Comparison of ENCODE assay signal across 37 cellular contexts in genomic region chr19:51589511-51589910, GRCh38. TPM values are rescaled to one million over a fixed set of nuclear protein-coding genes. Genes with fewer than 3 reads are reported as not detected.
"Had no signal": no experiment of that assay in that cellular context is flagged by ENCODE, and none has a peak within 500 bp of the region (broad histone marks: within the 10 kb centered on the region; RNA-seq: fewer than 3 reads in every experiment).

No MANE protein-coding gene starts in this region.

- H3K27me3 ChIP-seq: adrenal gland, ascending aorta, body of pancreas, brain microvascular endothelial cell, breast epithelium, cardiac muscle cell had no signal

- H3K4me3 ChIP-seq: adrenal gland, ascending aorta, body of pancreas, breast epithelium, cardiac muscle cell had no signal

- DNase-seq: activated effector memory CD4-positive, alpha-beta T cell treated with anti-CD3 and anti-CD28 coated beads, Interleukin-2, amount 50 U/mL, for 16 hours; activated effector memory CD4-positive, alpha-beta T cell treated with Interleukin-2 at 50 U/mL for 16 hours; activated gamma-delta T cell; activated gamma-delta T cell treated with Interleukin-2 at 50 U/mL for 16 hours; activated naive CD4-positive, alpha-beta T cell; activated naive CD4-positive, alpha-beta T cell treated with anti-CD3 and anti-CD28 coated beads for 36 hours; activated naive CD4-positive, alpha-beta T cell treated with anti-CD3 and anti-CD28 coated beads, Interleukin-2, amount 10 ng/mL, durations not matched to agents 7 days and 5 days; activated naive CD4-positive, alpha-beta T cell treated with anti-CD3 and anti-CD28 coated beads, Interleukin-2, amount 50 U/mL, for 16 hours; activated naive CD4-positive, alpha-beta T cell treated with Interleukin-2 at 50 U/mL for 16 hours; activated naive CD8-positive, alpha-beta T cell treated with anti-CD3 and anti-CD28 coated beads for 36 hours; activated naive CD8-positive, alpha-beta T cell treated with anti-CD3 and anti-CD28 coated beads, Interleukin-2, amount 10 ng/mL, durations not matched to agents 7 days and 5 days; activated naive CD8-positive, alpha-beta T cell treated with anti-CD3 and anti-CD28 coated beads, Interleukin-2, amount 50 U/mL, for 24 hours; activated T-cell treated with anti-CD3 and anti-CD28 coated beads, Interleukin-2, amount 50 U/mL, for 4 hours; activated T-cell treated with anti-CD3 and anti-CD28 coated beads, Interleukin-2, amount 50 U/mL, for 48 hours; activated T-cell treated with anti-CD3 and anti-CD28 coated beads, Interleukin-2, amount 50 U/mL, for 72 hours; adrenal gland; amniotic stem cell; amygdala; anterior cingulate cortex; aorta; body of pancreas; brain microvascular endothelial cell; caudate nucleus; central memory CD4-positive, alpha-beta T cell; cerebellar nuclear complex had no signal

- FAIRE-seq: astrocyte, bronchial epithelial cell, colon had no signal

- H3K36me3 ChIP-seq: breast epithelium had no signal

- H3K27ac ChIP-seq: adrenal gland, ascending aorta, body of pancreas, brain microvascular endothelial cell, breast epithelium, cardiac muscle cell had no signal

- ATAC-seq: activated naive CD4-positive, alpha-beta T cell treated with anti-CD3 and anti-CD28 coated beads, Interleukin-2, amount 50 U/mL, for 72 hours; activated naive CD8-positive, alpha-beta T cell treated with anti-CD3 and anti-CD28 coated beads, Interleukin-2, amount 50 U/mL, for 24 hours; activated T-cell treated with anti-CD3 and anti-CD28 coated beads, Interleukin-2, amount 50 U/mL, for 4 hours; activated T-cell treated with anti-CD3 and anti-CD28 coated beads, Interleukin-2, amount 50 U/mL, for 72 hours; activated T-helper 17 cell treated with anti-CD3 and anti-CD28 coated beads, Interleukin-2, amount 50 U/mL, for 72 hours; body of pancreas had no signal

RNA-seq across cellular contexts. Expression of gene SIGLEC5, which starts 40.7 kb away (rescaled TPM):
- total RNA-seq: activated naive CD4-positive, alpha-beta T cell treated with anti-CD3 and anti-CD28 coated beads, Interleukin-2, amount 50 U/mL, for 72 hours; activated naive CD8-positive, alpha-beta T cell treated with anti-CD3 and anti-CD28 coated beads for 36 hours; activated naive CD8-positive, alpha-beta T cell treated with anti-CD3 and anti-CD28 coated beads, Interleukin-2, amount 10 ng/mL, durations not matched to agents 7 days and 5 days; activated T-cell treated with anti-CD3 and anti-CD28 coated beads, Interleukin-2, amount 50 U/mL, for 72 hours; activated T-helper 1 cell treated with anti-CD3 and anti-CD28 coated beads, Interleukin-12 subunit alpha, Interleukin-12 subunit beta, Interleukin-2, Interleukin-4 antibody, amounts not matched to agents 30 ng/mL and 10 ng/mL and 1 ng/mL, durations not matched to agents 14 hours and 24 hours and 36 hours; activated T-helper 17 cell treated with anti-CD3 and anti-CD28 coated beads, Interleukin-2, amount 50 U/mL, for 72 hours; activated T-helper 2 cell treated with anti-CD3 and anti-CD28 coated beads, Interferon-gamma antibody, Interleukin-2, Interleukin-4, amounts not matched to agents 10 μg/mL and 5 μg/mL and 100 μg/mL, durations not matched to agents 14 hours and 24 hours and 36 hours; ascending aorta; astrocyte; bronchial epithelial cell; cardiac muscle cell; chondrocyte had no signal
- polyA plus RNA-seq: adrenal gland, aorta, cardiac muscle cell had no signal

RNA-seq across cellular contexts. Expression of gene SIGLEC14, which starts 57.1 kb away (rescaled TPM):
- total RNA-seq: activated naive CD4-positive, alpha-beta T cell treated with anti-CD3 and anti-CD28 coated beads for 36 hours; activated T-cell treated with anti-CD3 and anti-CD28 coated beads, Interleukin-2, amount 50 U/mL, for 4 hours; activated T-helper 1 cell treated with anti-CD3 and anti-CD28 coated beads, Interleukin-12 subunit alpha, Interleukin-12 subunit beta, Interleukin-2, Interleukin-4 antibody, amounts not matched to agents 30 ng/mL and 10 ng/mL and 1 ng/mL, durations not matched to agents 14 hours and 24 hours and 36 hours; activated T-helper 17 cell treated with anti-CD3 and anti-CD28 coated beads, Interleukin-2, amount 50 U/mL, for 72 hours; activated T-helper 2 cell treated with anti-CD3 and anti-CD28 coated beads, Interferon-gamma antibody, Interleukin-2, Interleukin-4, amounts not matched to agents 10 μg/mL and 5 μg/mL and 100 μg/mL, durations not matched to agents 14 hours and 24 hours and 36 hours; astrocyte; body of pancreas; bronchial epithelial cell; cardiac muscle cell; chondrocyte had no signal
- polyA plus RNA-seq: cardiac muscle cell had no signal

RNA-seq across cellular contexts. Expression of gene SIGLEC6, which starts 58.0 kb away (rescaled TPM):
- total RNA-seq: activated naive CD4-positive, alpha-beta T cell treated with anti-CD3 and anti-CD28 coated beads for 36 hours; activated naive CD4-positive, alpha-beta T cell treated with anti-CD3 and anti-CD28 coated beads, Interleukin-2, amount 50 U/mL, for 72 hours; activated naive CD8-positive, alpha-beta T cell treated with anti-CD3 and anti-CD28 coated beads for 36 hours; activated naive CD8-positive, alpha-beta T cell treated with anti-CD3 and anti-CD28 coated beads, Interleukin-2, amount 10 ng/mL, durations not matched to agents 7 days and 5 days; activated T-cell treated with anti-CD3 and anti-CD28 coated beads, Interleukin-2, amount 50 U/mL, for 72 hours; activated T-helper 17 cell treated with anti-CD3 and anti-CD28 coated beads, Interleukin-2, amount 50 U/mL, for 72 hours; astrocyte; bronchial epithelial cell; cardiac muscle cell; cerebellum; chondrocyte had no signal
- polyA plus RNA-seq: adrenal gland, aorta, cardiac muscle cell had no signal
